ENCODE assay signal across 9 cellular contexts in genomic region chr7:69759373-69759772, GRCh38.
"Had no signal": no experiment of that assay in that cellular context is flagged by ENCODE, and none has a peak within 500 bp of the region (broad histone marks: within the 10 kb centered on the region; RNA-seq: fewer than 3 reads in every experiment).

No MANE protein-coding gene starts in this region.

- H3K9ac ChIP-seq: GM23248 had no signal

- H3K27ac ChIP-seq: GM23248, HL-60 had no signal

- H2AFZ ChIP-seq: GM23248 had no signal

- H3K4me3 ChIP-seq: GM23248, HAP-1 had no signal

- DNase-seq: GM23248, GOT3, H7, HFFc6, KG1 had no signal

- H3K9me3 ChIP-seq: HAP-1 had no signal

- ATAC-seq: HCT116, HepG2 had no signal

- H3K36me3 ChIP-seq: HAP-1 had no signal
